ENCODE assay signal across 32 cellular contexts in genomic region chr6:115214283-115214682, GRCh38.
"Had no signal": no experiment of that assay in that cellular context is flagged by ENCODE, and none has a peak within 500 bp of the region (broad histone marks: within the 10 kb centered on the region; RNA-seq: fewer than 3 reads in every experiment).

No MANE protein-coding gene starts in this region.

- ATAC-seq: activated CD4-positive, CD25-positive, alpha-beta regulatory T cell treated with anti-CD3 and anti-CD28 coated beads, Interleukin-2, amount 50 U/mL, for 24 hours; activated CD8-positive, alpha-beta T cell treated with anti-CD3 and anti-CD28 coated beads for 36 hours; activated T-cell treated with anti-CD3 and anti-CD28 coated beads, Interleukin-2, amount 50 U/mL, for 4 hours; activated T-helper 17 cell treated with anti-CD3 and anti-CD28 coated beads, Interleukin-2, amount 50 U/mL, for 72 hours; body of pancreas; foreskin keratinocyte; gastroesophageal sphincter; heart right ventricle; T-helper 17 cell had no signal

- H3K27me3 ChIP-seq: body of pancreas, esophagus muscularis mucosa, foreskin keratinocyte, gastroesophageal sphincter, heart right ventricle had no signal

- H3K9me3 ChIP-seq: body of pancreas, esophagus muscularis mucosa had no signal

- H3K27ac ChIP-seq: body of pancreas, esophagus muscularis mucosa, foreskin keratinocyte, gastroesophageal sphincter, heart right ventricle, WERI-Rb-1 had no signal

- H3K4me1 ChIP-seq: body of pancreas, esophagus muscularis mucosa, gastroesophageal sphincter, heart right ventricle had no signal

- H3K27me3 Mint-ChIP-seq: activated B cell treated with CpG ODN at 0.5 μM for 24 hours; activated CD8-positive, alpha-beta T cell treated with anti-CD3 and anti-CD28 coated beads for 36 hours; activated naive CD8-positive, alpha-beta T cell; activated T-helper 17 cell treated with anti-CD3 and anti-CD28 coated beads, Interleukin-2, amount 50 U/mL, for 72 hours; T-helper 17 cell had no signal

- H3K4me3 ChIP-seq: body of pancreas, esophagus muscularis mucosa, gastroesophageal sphincter, heart right ventricle had no signal

- H3K27ac Mint-ChIP-seq: activated B cell treated with CpG ODN at 0.5 μM for 24 hours; activated CD8-positive, alpha-beta T cell treated with anti-CD3 and anti-CD28 coated beads for 36 hours; activated naive CD8-positive, alpha-beta T cell; activated T-helper 17 cell treated with anti-CD3 and anti-CD28 coated beads, Interleukin-2, amount 50 U/mL, for 72 hours; T-helper 17 cell; T-helper 2 cell treated with Interferon-gamma antibody and Interleukin-4, amounts not matched to agents 5 μg/mL and 100 μg/mL, for 36 hours had no signal

- H3K36me3 Mint-ChIP-seq: activated naive CD8-positive, alpha-beta T cell had no signal

- H3K4me1 Mint-ChIP-seq: activated B cell treated with CpG ODN at 0.5 μM for 24 hours; activated T-helper 17 cell treated with anti-CD3 and anti-CD28 coated beads, Interleukin-2, amount 50 U/mL, for 72 hours; T-helper 17 cell had no signal

- FAIRE-seq: colon had no signal

- H3K36me3 ChIP-seq: esophagus muscularis mucosa, gastroesophageal sphincter, heart right ventricle, WERI-Rb-1 had no signal

- H3K4me3 Mint-ChIP-seq: activated B cell treated with CpG ODN at 0.5 μM for 24 hours; activated CD8-positive, alpha-beta T cell treated with anti-CD3 and anti-CD28 coated beads for 36 hours; activated naive CD8-positive, alpha-beta T cell; activated T-cell treated with anti-CD3 and anti-CD28 coated beads, Interleukin-2, amount 50 U/mL, for 4 hours; activated T-helper 17 cell treated with anti-CD3 and anti-CD28 coated beads, Interleukin-2, amount 50 U/mL, for 72 hours; T-helper 17 cell; T-helper 2 cell treated with Interferon-gamma antibody and Interleukin-4, amounts not matched to agents 5 μg/mL and 100 μg/mL, for 36 hours had no signal

- DNase-seq: activated B cell treated with CpG ODN at 0.5 μM for 24 hours; activated CD4-positive, alpha-beta T cell treated with anti-CD3 and anti-CD28 coated beads for 48 hours; activated CD4-positive, alpha-beta T cell treated with anti-CD3 and anti-CD28 coated beads, Interleukin-2, amount 50 U/mL, for 1 hour; activated CD4-positive, alpha-beta T cell treated with anti-CD3 and anti-CD28 coated beads, Interleukin-2, amount 50 U/mL, for 48 hours; activated CD8-positive, alpha-beta memory T cell treated with anti-CD3 and anti-CD28 coated beads for 24 hours; activated CD8-positive, alpha-beta T cell treated with anti-CD3 and anti-CD28 coated beads for 36 hours; activated effector memory CD4-positive, alpha-beta T cell treated with Interleukin-2 at 50 U/mL for 16 hours; activated gamma-delta T cell treated with Interleukin-2 at 50 U/mL for 16 hours; activated naive CD4-positive, alpha-beta T cell treated with anti-CD3 and anti-CD28 coated beads, Interleukin-2, amount 50 U/mL, for 16 hours; activated naive CD4-positive, alpha-beta T cell treated with Interleukin-2 at 50 U/mL for 16 hours; activated T-cell treated with anti-CD3 and anti-CD28 coated beads, Interleukin-2, amount 50 U/mL, for 4 hours; amniotic stem cell; anterior cingulate cortex; body of pancreas; caudate nucleus; cortex of kidney; dermis blood vessel endothelial cell; effector CD4-positive, alpha-beta T cell; erythroblast; foreskin keratinocyte; heart right ventricle; T-helper 1 cell; T-helper 17 cell; T1000; WERI-Rb-1 had no signal
